Comparison of ENCODE assay signal across 1 cellular context in genomic region chr2:2157400-2157799, GRCh38.
TF ChIP-seq lines count a peak whose summit lies in the region.

No MANE protein-coding gene starts in this region.

TF ChIP-seq in SK-N-SH treated with all-trans-retinoic acid at 6 μM for 48 hours, 23 proteins besides CTCF, POLR2A, EP300 and RAD21 (continued from another document):
- TF ChIP-seq CREB5 (CRISPR knock-in tag; IDR thresholded peaks at IDR 0.05; ENCODE audit: low read depth): no peak
